Comparison of ENCODE assay signal across 12 cellular contexts in genomic region chr11:34570584-34570983, GRCh38. TPM values are rescaled to one million over a fixed set of nuclear protein-coding genes. Genes with fewer than 3 reads are reported as not detected.
A peak's percentile ranks its signal among the peaks of the same experiment; 100 is the strongest.
DNase-seq lines count a peak whose midpoint lies in the region; ATAC-seq and TF ChIP-seq lines count a peak whose summit lies in the region.
"Had no signal": no experiment of that assay in that cellular context is flagged by ENCODE, and none has a peak within 500 bp of the region (broad histone marks: within the 10 kb centered on the region; RNA-seq: fewer than 3 reads in every experiment).

No MANE protein-coding gene starts in this region.

- no peak overlapping the region for H3K4ac ChIP-seq in trophoblast cell (ENCODE audit: low read depth, low read length)

- no peak overlapping the region for H4K12ac ChIP-seq in trophoblast cell (ENCODE audit: low read depth, low read length)

- H3K4me2 ChIP-seq in HCT116 (ENCODE audit: low read length) = peak overlapping the region; percentile 15
- peak overlapping the region; percentile 14; the same call in 1 of the 2 replicates for H3K4me2 ChIP-seq in MM.1S (ENCODE audit: low read depth, low read length)
- no peak overlapping the region for H3K4me2 ChIP-seq in trophoblast cell (ENCODE audit: low read length)

- H3K4me3 ChIP-seq in HCT116 (replicated peaks in 1 of 2; ENCODE audit: low read depth in 1 of 2, low read length in 2 of 2) = no peak overlapping the region
- H3K4me3 ChIP-seq in MM.1S (ENCODE audit: low read length) = no peak overlapping the region
- H3K4me3 ChIP-seq in trophoblast cell (ENCODE audit: low read depth, low read length) = no peak overlapping the region
- H3K4me3 ChIP-seq: adrenal gland had no signal

- ATAC-seq in HCT116 (peak; percentile 44), HG02938 (IDR thresholded peaks at IDR 0.05; ENCODE audit: unreplicated experiment) (no peak)
- peak; percentile 88 for ATAC-seq in activated naive CD8-positive, alpha-beta T cell treated with anti-CD3 and anti-CD28 coated beads, Interleukin-2, amount 50 U/mL, for 24 hours

- peak overlapping the region; percentile 42 for H2AFZ ChIP-seq in HCT116 (ENCODE audit: low read depth, low read length, poor library complexity, severe bottlenecking)
- H2AFZ ChIP-seq in MM.1S (ENCODE audit: low read length) = peak overlapping the region; percentile 30
- no peak overlapping the region for H2AFZ ChIP-seq in trophoblast cell (ENCODE audit: insufficient read depth, low read length, poor library complexity)

- H3K23ac ChIP-seq in trophoblast cell (ENCODE audit: low read length) = no peak overlapping the region

- H2BK5ac ChIP-seq in trophoblast cell (ENCODE audit: low read depth, low read length, poor library complexity) = no peak overlapping the region

- H3K14ac ChIP-seq in trophoblast cell (ENCODE audit: low read length) = no peak overlapping the region

- H3K9me2 ChIP-seq in HCT116 (ENCODE audit: insufficient read depth) (no peaks in the 10 kb centered on the region), MM.1S (replicated peaks; ENCODE audit: insufficient read depth, low read length) (no peaks in the 10 kb centered on the region)

- BruUV-seq in HCT116 (replicated peaks; lab: Mats Ljungman, UMichigan) = no TSS peak

- no peak overlapping the region for H3K27ac ChIP-seq in HCT116 (ENCODE audit: low read depth, low read length)
- H3K27ac ChIP-seq in MM.1S (ENCODE audit: low read length) = peak overlapping the region; percentile 2; the same call in 1 of the 2 replicates
- H3K27ac ChIP-seq in trophoblast cell (ENCODE audit: low read depth, low read length) = no peak overlapping the region
- H3K27ac ChIP-seq: adrenal gland, RWPE1 had no signal

- H3K79me1 ChIP-seq in trophoblast cell (ENCODE audit: low read length) = no peaks in the 10 kb centered on the region

- no peak for TF ChIP-seq POLR2A in HCT116 (IDR thresholded peaks at IDR 0.05; ENCODE audit: borderline replicate concordance, extremely low read depth, insufficient read depth, insufficient read length)

- no peak overlapping the region for H4K91ac ChIP-seq in trophoblast cell (ENCODE audit: low read depth, low read length)

- TF ChIP-seq CTCF in HCT116 (IDR thresholded peaks at IDR 0.05 in 2 of 3, conservative IDR thresholded peaks at IDR 0.05 in 1 of 3; ENCODE audit: borderline replicate concordance in 1 of 3, insufficient read depth in 1 of 3, low read depth in 2 of 3, low read length in 2 of 3) (no peak), MM.1S (IDR thresholded peaks at IDR 0.05; ENCODE audit: low read length) (no peak), glutamatergic neuron (IDR thresholded peaks at IDR 0.05; ENCODE audit: partially characterized antibody, unreplicated experiment) (no peak)

- H3K36me3 ChIP-seq in HCT116 (ENCODE audit: control insufficient read depth in 1 of 2, insufficient read depth in 2 of 2, low read length in 2 of 2) (no peaks in the 10 kb centered on the region), MM.1S (replicated peaks; ENCODE audit: insufficient read depth, low read length) (no peaks in the 10 kb centered on the region), trophoblast cell (ENCODE audit: control insufficient read depth in 1 of 2, insufficient read depth in 2 of 2, low read length in 2 of 2) (no peaks in the 10 kb centered on the region)
- H3K36me3 ChIP-seq: adrenal gland had no signal

- H3K79me2 ChIP-seq in HCT116 (ENCODE audit: insufficient read depth, low read length) (no peaks in the 10 kb centered on the region), MM.1S (ENCODE audit: low read length) (no peaks in the 10 kb centered on the region), trophoblast cell (ENCODE audit: control insufficient read depth, insufficient read depth, low read length, poor library complexity) (no peaks in the 10 kb centered on the region)

- H3K4me1 Mint-ChIP-seq in activated naive CD8-positive, alpha-beta T cell treated with anti-CD3 and anti-CD28 coated beads, Interleukin-2, amount 50 U/mL, for 24 hours = peaks cover 6% of the 10 kb centered on the region
- H3K4me1 Mint-ChIP-seq in glutamatergic neuron (ENCODE audit: low read depth, unreplicated experiment) = no peaks in the 10 kb centered on the region
- H3K4me1 Mint-ChIP-seq: naive B cell had no signal

- CTCF ChIA-PET in HCT116 (lab: Charles Lee) = interaction anchor here (1.1 kb wide), 1 partner anchor 15 kb away, joined by 3 read pairs; no protein-coding TSS in a partner anchor

- H3K9me3 ChIP-seq in HCT116 (ENCODE audit: control insufficient read depth in 1 of 2, insufficient read depth in 1 of 2, low read depth in 1 of 2, low read length in 2 of 2) (no peaks in the 10 kb centered on the region), MM.1S (replicated peaks; ENCODE audit: insufficient read depth, low read length) (no peaks in the 10 kb centered on the region), trophoblast cell (ENCODE audit: insufficient read depth, low read depth, low read length) (no peaks in the 10 kb centered on the region)
- H3K9me3 ChIP-seq: adrenal gland had no signal

- no peaks in the 10 kb centered on the region for H3K9me3 Mint-ChIP-seq in activated naive CD8-positive, alpha-beta T cell treated with anti-CD3 and anti-CD28 coated beads, Interleukin-2, amount 50 U/mL, for 24 hours
- H3K9me3 Mint-ChIP-seq in glutamatergic neuron (ENCODE audit: unreplicated experiment) = no peaks in the 10 kb centered on the region

- POLR2A ChIA-PET in HCT116 (lab: Charles Lee) = no interaction called here

- H3K27ac Mint-ChIP-seq in activated naive CD8-positive, alpha-beta T cell treated with anti-CD3 and anti-CD28 coated beads, Interleukin-2, amount 50 U/mL, for 24 hours = no peak overlapping the region
- no peak overlapping the region for H3K27ac Mint-ChIP-seq in glutamatergic neuron (ENCODE audit: unreplicated experiment)
- H3K27ac Mint-ChIP-seq: naive B cell had no signal

- DNase-seq in HCT116 (ENCODE audit: low read depth, low spot score) (no peak), MM.1S (peak; percentile 80), trophoblast cell (peak; percentile 59 to 68), ecto neural progenitor cell (ENCODE audit: low spot score) (no peak), glutamatergic neuron (no peak)
- peak; percentile 6 for DNase-seq in activated naive CD8-positive, alpha-beta T cell treated with anti-CD3 and anti-CD28 coated beads, Interleukin-2, amount 50 U/mL, for 24 hours
- DNase-seq: activated CD4-positive, alpha-beta T cell treated with anti-CD3 and anti-CD28 coated beads for 1 hour; naive B cell; NCI-H1694 treated with DMSO at 0.1 percent for 48 hours had no signal

- H3K4me3 Mint-ChIP-seq in activated naive CD8-positive, alpha-beta T cell treated with anti-CD3 and anti-CD28 coated beads, Interleukin-2, amount 50 U/mL, for 24 hours = no peak overlapping the region
- H3K4me3 Mint-ChIP-seq in glutamatergic neuron (ENCODE audit: unreplicated experiment) = no peak overlapping the region
- H3K4me3 Mint-ChIP-seq: naive B cell had no signal

- no peaks in the 10 kb centered on the region for H3K27me3 ChIP-seq in HCT116 (ENCODE audit: insufficient read depth, low read length)
- H3K27me3 ChIP-seq in MM.1S (replicated peaks; ENCODE audit: insufficient read depth, low read length) = no peaks in the 10 kb centered on the region
- no peaks in the 10 kb centered on the region for H3K27me3 ChIP-seq in trophoblast cell (ENCODE audit: insufficient read depth, low read length)

- H2AK5ac ChIP-seq in trophoblast cell (ENCODE audit: low read length) = no peak overlapping the region

- H4K20me1 ChIP-seq in HCT116 (ENCODE audit: insufficient read depth) = no peaks in the 10 kb centered on the region
- H4K20me1 ChIP-seq in MM.1S (ENCODE audit: insufficient read depth, low read length) = no peaks in the 10 kb centered on the region

- intact Hi-C loops in HCT116 (cut with micrococcal nuclease) = no loop called here

- no peak overlapping the region for H2BK12ac ChIP-seq in trophoblast cell (ENCODE audit: low read length)

- no peaks in the 10 kb centered on the region for H3F3A ChIP-seq in MM.1S (ENCODE audit: insufficient read depth, low read length)

- RAD21 ChIA-PET in HCT116 (lab: Charles Lee; ENCODE audit: low non-redundant PET in 1 of 2, low total read pairs in 2 of 2, uncharacterized antibody in 2 of 2, unreplicated experiment in 2 of 2) = no interaction called here

- TF ChIP-seq RAD21 in HCT116 (IDR thresholded peaks at IDR 0.05; ENCODE audit: low read depth) = no peak

- no peak overlapping the region for H4K8ac ChIP-seq in trophoblast cell (ENCODE audit: low read depth, low read length)

- no peak overlapping the region for H3K18ac ChIP-seq in trophoblast cell (ENCODE audit: low read length)

- H3K9ac ChIP-seq in HCT116 (ENCODE audit: low read length) (no peak overlapping the region), MM.1S (ENCODE audit: low read length) (no peak overlapping the region), trophoblast cell (ENCODE audit: low read length) (no peak overlapping the region)

- H3K4me1 ChIP-seq in HCT116 (ENCODE audit: control insufficient read depth in 1 of 2, insufficient read depth in 2 of 2, low read length in 2 of 2) (peaks cover 0 to 18% of the 10 kb centered on the region in 2 experiments; a peak in 2 of 4 replicates), MM.1S (ENCODE audit: low read length) (peaks cover 11% of the 10 kb centered on the region), trophoblast cell (ENCODE audit: control insufficient read depth in 1 of 2, insufficient read depth in 2 of 2, low read length in 2 of 2) (no peaks in the 10 kb centered on the region)
- H3K4me1 ChIP-seq: adrenal gland had no signal

- WGBS in trophoblast cell (ENCODE audit: extremely low coverage, insufficient coverage, insufficient read length) = no CpG with 5 or more reads among the region's 5 CpGs

- no peak overlapping the region for H2BK120ac ChIP-seq in trophoblast cell (ENCODE audit: insufficient read depth, low read length, poor library complexity)

- H3K36me3 Mint-ChIP-seq in activated naive CD8-positive, alpha-beta T cell treated with anti-CD3 and anti-CD28 coated beads, Interleukin-2, amount 50 U/mL, for 24 hours (ENCODE audit: low read depth) = no peaks in the 10 kb centered on the region
- no peaks in the 10 kb centered on the region for H3K36me3 Mint-ChIP-seq in glutamatergic neuron (ENCODE audit: unreplicated experiment)
- H3K36me3 Mint-ChIP-seq: naive B cell had no signal

- H3K27me3 Mint-ChIP-seq in activated naive CD8-positive, alpha-beta T cell treated with anti-CD3 and anti-CD28 coated beads, Interleukin-2, amount 50 U/mL, for 24 hours = peaks cover 44% of the 10 kb centered on the region
- peaks cover 3% of the 10 kb centered on the region for H3K27me3 Mint-ChIP-seq in glutamatergic neuron (ENCODE audit: unreplicated experiment)

TF ChIP-seq in HCT116, 20 proteins besides CTCF, POLR2A, EP300 and RAD21 (continues in another document):
- TF ChIP-seq TCF7L2 (IDR thresholded peaks at IDR 0.05; ENCODE audit: borderline replicate concordance, extremely low read depth, insufficient read depth, insufficient read length) (no peak), ELF1 (IDR thresholded peaks at IDR 0.05; ENCODE audit: borderline replicate concordance, low read depth) (no peak), SP1 (IDR thresholded peaks at IDR 0.05; ENCODE audit: low read depth) (no peak)

RNA-seq across cellular contexts. Expression of gene EHF, which starts 50.3 kb away (rescaled TPM):
- total RNA-seq in HCT116 (2021; ENCODE audit: unreplicated experiment) (51.5 TPM), glutamatergic neuron (ENCODE audit: unreplicated experiment) (not detected)
- polyA plus RNA-seq in HCT116 (2012) = 58.5 and 60.4 TPM in 2 replicates
- 0.03 and 0.04 TPM in 2 replicates for polyA plus RNA-seq in trophoblast cell (2013)

RNA-seq across cellular contexts. Expression of gene ELF5, which starts 57.0 kb away (rescaled TPM):
- total RNA-seq in HCT116 (2021; ENCODE audit: unreplicated experiment) = 0.32 TPM
- polyA plus RNA-seq in HCT116 (2012) = 0.02 and 0.26 TPM in 2 replicates
- 0.19 and 0.25 TPM in 2 replicates for polyA plus RNA-seq in trophoblast cell (2013)
- not detected for total RNA-seq in glutamatergic neuron (ENCODE audit: unreplicated experiment)
- total RNA-seq: adrenal gland had no signal

Comparison
In these comparisons a context has a peak if more than half of its experiments do, and no peak if none do; other contexts are left out.
1. DNase-seq: peak in MM.1S (single experiment), activated naive CD8-positive, alpha-beta T cell treated with anti-CD3 and anti-CD28 coated beads, Interleukin-2, amount 50 U/mL, for 24 hours (single experiment) and trophoblast cell (2 of 2); none in HCT116 (single experiment), ecto neural progenitor cell (single experiment) and glutamatergic neuron (single experiment).
2. RNA of gene EHF, which starts 50.3 kb away (total RNA-seq): 51.5 TPM in HCT116 (single experiment); not detected in glutamatergic neuron (single experiment); every median in the first group is over 10 times any median in the second.